In genomic region chr5:74534397-74535129, GRCh38 we compare ENCODE assay signal across 22 cellular contexts.
"Had no signal": no experiment of that assay in that cellular context is flagged by ENCODE, and none has a peak within 500 bp of the region (broad histone marks: within the 10 kb centered on the region; RNA-seq: fewer than 3 reads in every experiment).

No MANE protein-coding gene starts in this region.

- H3K4me1 ChIP-seq: colonic mucosa, foreskin keratinocyte had no signal

- FAIRE-seq: endothelial cell of umbilical vein, frontal cortex, islet of Langerhans, keratinocyte had no signal

- H3K27me3 ChIP-seq: colonic mucosa, esophagus muscularis mucosa, foreskin keratinocyte, gastroesophageal sphincter, heart left ventricle, hepatocyte, left lung had no signal

- H3K4me3 Mint-ChIP-seq: dendritic cell treated with granulocyte-macrophage colony-stimulating factor and Interleukin-4, amounts not matched to agents 40 ng/mL and 50 ng/mL, for 4 days; effector memory CD8-positive, alpha-beta T cell; naive thymus-derived CD4-positive, alpha-beta T cell had no signal

- H3K36me3 ChIP-seq: colonic mucosa, esophagus muscularis mucosa, gastroesophageal sphincter, heart left ventricle, left lung, lower lobe of right lung had no signal

- ATAC-seq: effector memory CD8-positive, alpha-beta T cell; foreskin keratinocyte; gastroesophageal sphincter; heart left ventricle; left cardiac atrium; left lung; left ventricle myocardium superior; lower lobe of right lung; naive thymus-derived CD4-positive, alpha-beta T cell had no signal

- H3K4me3 ChIP-seq: colonic mucosa, esophagus muscularis mucosa, gastroesophageal sphincter, heart left ventricle, hepatocyte, left lung, lower lobe of right lung had no signal

- H3K4me1 Mint-ChIP-seq: naive thymus-derived CD4-positive, alpha-beta T cell had no signal

- DNase-seq: colonic mucosa; cortex of kidney; effector CD8-positive, alpha-beta T cell; effector memory CD8-positive, alpha-beta T cell; foreskin keratinocyte; heart left ventricle; hypothalamus; left cardiac atrium; left lung; left ventricle myocardium superior; lower lobe of right lung; mesenchymal stem cell; midbrain; naive thymus-derived CD4-positive, alpha-beta T cell had no signal

- H2AFZ ChIP-seq: hepatocyte had no signal

- H3K79me2 ChIP-seq: hepatocyte had no signal

- H3K27ac Mint-ChIP-seq: dendritic cell treated with granulocyte-macrophage colony-stimulating factor and Interleukin-4, amounts not matched to agents 40 ng/mL and 50 ng/mL, for 4 days; effector memory CD8-positive, alpha-beta T cell; naive thymus-derived CD4-positive, alpha-beta T cell had no signal

- H3K4me2 ChIP-seq: hepatocyte had no signal

- H3K27me3 Mint-ChIP-seq: dendritic cell treated with granulocyte-macrophage colony-stimulating factor and Interleukin-4, amounts not matched to agents 40 ng/mL and 50 ng/mL, for 4 days; effector memory CD8-positive, alpha-beta T cell had no signal

- H3K9me3 ChIP-seq: colonic mucosa had no signal

- H3K27ac ChIP-seq: colonic mucosa, esophagus muscularis mucosa, foreskin keratinocyte, gastroesophageal sphincter, heart left ventricle, hepatocyte, left lung, lower lobe of right lung had no signal
